Comparison of ENCODE assay signal across 1 cellular context in the genomic region with DNA sequence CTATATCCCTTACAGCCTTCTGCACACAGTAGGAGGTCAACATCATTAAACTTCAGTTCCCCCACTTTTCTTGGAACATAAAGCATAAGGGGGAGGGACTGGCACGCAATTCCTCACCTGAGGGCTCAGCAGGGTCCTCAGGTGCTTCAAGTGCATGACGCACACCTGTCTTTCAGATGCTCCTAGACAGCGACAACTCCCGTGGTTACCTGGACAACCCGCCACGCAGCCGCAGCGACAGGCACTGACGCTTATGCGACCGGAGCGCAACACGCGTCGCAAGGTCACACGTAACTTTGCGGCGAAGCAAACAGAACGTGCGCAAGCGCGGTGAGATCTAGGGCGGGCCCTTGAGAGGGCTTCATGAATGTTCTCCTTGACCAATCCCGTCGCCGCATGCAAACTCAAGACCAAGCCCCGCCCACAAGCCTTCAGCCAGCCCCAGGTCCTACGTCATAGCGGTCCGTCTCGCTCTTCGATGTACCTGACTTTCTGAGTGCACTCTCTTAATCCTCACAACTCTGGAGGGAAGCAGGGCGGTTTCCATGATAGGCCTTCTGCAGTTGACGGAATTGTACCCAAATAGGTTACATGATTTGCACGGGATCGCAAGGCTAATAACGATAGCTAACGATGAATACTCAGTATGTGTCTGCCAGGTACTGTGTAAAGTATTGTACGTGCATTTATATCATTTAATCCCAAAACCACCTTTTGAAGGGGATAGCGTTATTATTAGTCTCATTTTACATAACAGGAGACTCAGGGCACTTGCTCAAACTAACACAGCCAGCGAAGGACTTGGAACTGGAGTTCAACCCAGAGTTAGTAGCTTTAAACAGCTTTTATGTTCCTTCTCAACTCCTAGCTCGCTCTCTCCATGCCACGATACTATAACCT.
TF ChIP-seq lines count a peak whose summit lies in the region.

A gene with protein sequence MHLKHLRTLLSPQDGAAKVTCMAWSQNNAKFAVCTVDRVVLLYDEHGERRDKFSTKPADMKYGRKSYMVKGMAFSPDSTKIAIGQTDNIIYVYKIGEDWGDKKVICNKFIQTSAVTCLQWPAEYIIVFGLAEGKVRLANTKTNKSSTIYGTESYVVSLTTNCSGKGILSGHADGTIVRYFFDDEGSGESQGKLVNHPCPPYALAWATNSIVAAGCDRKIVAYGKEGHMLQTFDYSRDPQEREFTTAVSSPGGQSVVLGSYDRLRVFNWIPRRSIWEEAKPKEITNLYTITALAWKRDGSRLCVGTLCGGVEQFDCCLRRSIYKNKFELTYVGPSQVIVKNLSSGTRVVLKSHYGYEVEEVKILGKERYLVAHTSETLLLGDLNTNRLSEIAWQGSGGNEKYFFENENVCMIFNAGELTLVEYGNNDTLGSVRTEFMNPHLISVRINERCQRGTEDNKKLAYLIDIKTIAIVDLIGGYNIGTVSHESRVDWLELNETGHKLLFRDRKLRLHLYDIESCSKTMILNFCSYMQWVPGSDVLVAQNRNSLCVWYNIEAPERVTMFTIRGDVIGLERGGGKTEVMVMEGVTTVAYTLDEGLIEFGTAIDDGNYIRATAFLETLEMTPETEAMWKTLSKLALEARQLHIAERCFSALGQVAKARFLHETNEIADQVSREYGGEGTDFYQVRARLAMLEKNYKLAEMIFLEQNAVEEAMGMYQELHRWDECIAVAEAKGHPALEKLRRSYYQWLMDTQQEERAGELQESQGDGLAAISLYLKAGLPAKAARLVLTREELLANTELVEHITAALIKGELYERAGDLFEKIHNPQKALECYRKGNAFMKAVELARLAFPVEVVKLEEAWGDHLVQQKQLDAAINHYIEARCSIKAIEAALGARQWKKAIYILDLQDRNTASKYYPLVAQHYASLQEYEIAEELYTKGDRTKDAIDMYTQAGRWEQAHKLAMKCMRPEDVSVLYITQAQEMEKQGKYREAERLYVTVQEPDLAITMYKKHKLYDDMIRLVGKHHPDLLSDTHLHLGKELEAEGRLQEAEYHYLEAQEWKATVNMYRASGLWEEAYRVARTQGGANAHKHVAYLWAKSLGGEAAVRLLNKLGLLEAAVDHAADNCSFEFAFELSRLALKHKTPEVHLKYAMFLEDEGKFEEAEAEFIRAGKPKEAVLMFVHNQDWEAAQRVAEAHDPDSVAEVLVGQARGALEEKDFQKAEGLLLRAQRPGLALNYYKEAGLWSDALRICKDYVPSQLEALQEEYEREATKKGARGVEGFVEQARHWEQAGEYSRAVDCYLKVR (N-terminal part only) (minus strand): TSS at position 246 of the 900 bp plus-strand sequence. CDS start 90 bp downstream, at position 156.

TF ChIP-seq in HepG2, 621 proteins besides CTCF, POLR2A, EP300 and RAD21 (continued from another document and continues in another):
- TF ChIP-seq ATF5 (CRISPR knock-in tag; IDR thresholded peaks at IDR 0.05; ENCODE audit: low read depth) (no peak; the same call in 1 of the 2 replicates), HNF1A (IDR thresholded peaks at IDR 0.05; ENCODE audit: low read depth) (0 out of 2 replicates have a peak, but pooled peaks have one; percentile 38), HNF1A (CRISPR knock-in tag; IDR thresholded peaks at IDR 0.05; ENCODE audit: borderline replicate concordance) (no peak; the same call in 1 of the 2 replicates), TAF15 (IDR thresholded peaks at IDR 0.05; ENCODE audit: low read depth, low read length, poor library complexity, severe bottlenecking) (peak; percentile 46), ZNF207 (IDR thresholded peaks at IDR 0.05; ENCODE audit: borderline replicate concordance) (no peak), E2F1 (CRISPR knock-in tag; IDR thresholded peaks at IDR 0.05) (no peak), ZC3H13 (CRISPR knock-in tag; IDR thresholded peaks at IDR 0.05) (no peak), SKI (IDR thresholded peaks at IDR 0.05; ENCODE audit: partially characterized antibody) (peak; percentile 79), ZNF720 (CRISPR knock-in tag; IDR thresholded peaks at IDR 0.05) (no peak), ZNF460 (CRISPR knock-in tag; IDR thresholded peaks at IDR 0.05; ENCODE audit: borderline replicate concordance) (no peak), ZNF761 (CRISPR knock-in tag; conservative IDR thresholded peaks at IDR 0.05) (no peak), ZNF746 (CRISPR knock-in tag; IDR thresholded peaks at IDR 0.05) (no peak), CBX1 (IDR thresholded peaks at IDR 0.05; ENCODE audit: low read depth) (no peak), ARNT (IDR thresholded peaks at IDR 0.05) (no peak), ZNF251 (CRISPR knock-in tag; IDR thresholded peaks at IDR 0.05) (no peak), MED8 (CRISPR knock-in tag; IDR thresholded peaks at IDR 0.05; ENCODE audit: insufficient replicate concordance) (no peak), DBP (CRISPR knock-in tag; IDR thresholded peaks at IDR 0.05; ENCODE audit: not compliant biosample characterization) (no peak), ZNF3 (CRISPR knock-in tag; IDR thresholded peaks at IDR 0.05) (no peak)
- TF ChIP-seq, protein P1, sequence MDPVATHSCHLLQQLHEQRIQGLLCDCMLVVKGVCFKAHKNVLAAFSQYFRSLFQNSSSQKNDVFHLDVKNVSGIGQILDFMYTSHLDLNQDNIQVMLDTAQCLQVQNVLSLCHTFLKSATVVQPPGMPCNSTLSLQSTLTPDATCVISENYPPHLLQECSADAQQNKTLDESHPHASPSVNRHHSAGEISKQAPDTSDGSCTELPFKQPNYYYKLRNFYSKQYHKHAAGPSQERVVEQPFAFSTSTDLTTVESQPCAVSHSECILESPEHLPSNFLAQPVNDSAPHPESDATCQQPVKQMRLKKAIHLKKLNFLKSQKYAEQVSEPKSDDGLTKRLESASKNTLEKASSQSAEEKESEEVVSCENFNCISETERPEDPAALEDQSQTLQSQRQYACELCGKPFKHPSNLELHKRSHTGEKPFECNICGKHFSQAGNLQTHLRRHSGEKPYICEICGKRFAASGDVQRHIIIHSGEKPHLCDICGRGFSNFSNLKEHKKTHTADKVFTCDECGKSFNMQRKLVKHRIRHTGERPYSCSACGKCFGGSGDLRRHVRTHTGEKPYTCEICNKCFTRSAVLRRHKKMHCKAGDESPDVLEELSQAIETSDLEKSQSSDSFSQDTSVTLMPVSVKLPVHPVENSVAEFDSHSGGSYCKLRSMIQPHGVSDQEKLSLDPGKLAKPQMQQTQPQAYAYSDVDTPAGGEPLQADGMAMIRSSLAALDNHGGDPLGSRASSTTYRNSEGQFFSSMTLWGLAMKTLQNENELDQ (CRISPR knock-in tag; IDR thresholded peaks at IDR 0.05; ENCODE audit: borderline replicate concordance) = peak; percentile 68; the same call in 1 of the 2 replicates
- TF ChIP-seq, protein P2, sequence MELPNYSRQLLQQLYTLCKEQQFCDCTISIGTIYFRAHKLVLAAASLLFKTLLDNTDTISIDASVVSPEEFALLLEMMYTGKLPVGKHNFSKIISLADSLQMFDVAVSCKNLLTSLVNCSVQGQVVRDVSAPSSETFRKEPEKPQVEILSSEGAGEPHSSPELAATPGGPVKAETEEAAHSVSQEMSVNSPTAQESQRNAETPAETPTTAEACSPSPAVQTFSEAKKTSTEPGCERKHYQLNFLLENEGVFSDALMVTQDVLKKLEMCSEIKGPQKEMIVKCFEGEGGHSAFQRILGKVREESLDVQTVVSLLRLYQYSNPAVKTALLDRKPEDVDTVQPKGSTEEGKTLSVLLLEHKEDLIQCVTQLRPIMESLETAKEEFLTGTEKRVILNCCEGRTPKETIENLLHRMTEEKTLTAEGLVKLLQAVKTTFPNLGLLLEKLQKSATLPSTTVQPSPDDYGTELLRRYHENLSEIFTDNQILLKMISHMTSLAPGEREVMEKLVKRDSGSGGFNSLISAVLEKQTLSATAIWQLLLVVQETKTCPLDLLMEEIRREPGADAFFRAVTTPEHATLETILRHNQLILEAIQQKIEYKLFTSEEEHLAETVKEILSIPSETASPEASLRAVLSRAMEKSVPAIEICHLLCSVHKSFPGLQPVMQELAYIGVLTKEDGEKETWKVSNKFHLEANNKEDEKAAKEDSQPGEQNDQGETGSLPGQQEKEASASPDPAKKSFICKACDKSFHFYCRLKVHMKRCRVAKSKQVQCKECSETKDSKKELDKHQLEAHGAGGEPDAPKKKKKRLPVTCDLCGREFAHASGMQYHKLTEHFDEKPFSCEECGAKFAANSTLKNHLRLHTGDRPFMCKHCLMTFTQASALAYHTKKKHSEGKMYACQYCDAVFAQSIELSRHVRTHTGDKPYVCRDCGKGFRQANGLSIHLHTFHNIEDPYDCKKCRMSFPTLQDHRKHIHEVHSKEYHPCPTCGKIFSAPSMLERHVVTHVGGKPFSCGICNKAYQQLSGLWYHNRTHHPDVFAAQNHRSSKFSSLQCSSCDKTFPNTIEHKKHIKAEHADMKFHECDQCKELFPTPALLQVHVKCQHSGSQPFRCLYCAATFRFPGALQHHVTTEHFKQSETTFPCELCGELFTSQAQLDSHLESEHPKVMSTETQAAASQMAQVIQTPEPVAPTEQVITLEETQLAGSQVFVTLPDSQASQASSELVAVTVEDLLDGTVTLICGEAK (IDR thresholded peaks at IDR 0.05) = no peak
- TF ChIP-seq, protein P2 (CRISPR knock-in tag; IDR thresholded peaks at IDR 0.05) = peak; percentile 70
